25 cellular contexts compared by ENCODE assay signal in the genomic region with DNA sequence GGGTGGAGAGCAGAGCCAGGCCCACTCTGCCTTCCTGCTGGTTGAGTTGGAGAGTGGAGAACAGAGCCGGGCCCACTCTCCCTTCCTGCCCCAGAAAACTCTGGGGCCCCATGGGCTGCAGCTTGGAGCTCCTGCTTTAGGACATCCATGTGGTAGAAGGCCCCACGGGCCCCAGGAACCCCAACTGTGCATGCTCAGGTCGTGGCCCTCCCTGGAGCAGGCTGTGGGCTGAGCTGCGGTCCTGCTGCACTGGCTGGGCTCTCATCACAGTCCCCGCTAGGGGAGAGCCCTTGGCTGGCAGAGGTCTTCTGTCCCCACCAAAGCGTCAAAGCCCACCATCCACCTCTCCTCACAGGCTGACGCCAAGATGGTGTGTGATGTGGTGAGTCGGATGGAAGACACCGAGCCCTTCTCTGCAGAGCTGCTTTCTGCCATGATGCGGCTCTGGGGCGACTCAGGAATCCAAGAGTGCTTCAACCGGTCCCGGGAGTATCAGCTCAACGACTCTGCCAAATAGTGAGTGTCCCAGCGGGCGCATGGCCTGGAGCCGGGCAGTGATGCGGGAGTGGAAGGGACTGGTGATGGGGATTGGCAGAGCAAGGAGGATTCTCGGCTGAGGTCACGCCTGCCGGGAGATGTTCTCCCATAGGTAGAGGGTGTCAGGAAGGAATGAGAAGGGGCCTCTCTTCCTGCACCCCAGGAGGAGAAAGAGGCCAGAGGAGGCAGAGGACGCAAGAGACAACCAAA.
"Had no signal": no experiment of that assay in that cellular context is flagged by ENCODE, and none has a peak within 500 bp of the region (broad histone marks: within the 10 kb centered on the region; RNA-seq: fewer than 3 reads in every experiment).

No MANE protein-coding gene starts in this region.

- H3K4me3 ChIP-seq: breast epithelium, K562 had no signal

- H3K4me1 Mint-ChIP-seq: activated naive CD4-positive, alpha-beta T cell treated with anti-CD3 and anti-CD28 coated beads, Interleukin-2, amount 10 ng/mL, durations not matched to agents 7 days and 5 days; activated naive CD8-positive, alpha-beta T cell treated with anti-CD3 and anti-CD28 coated beads for 36 hours had no signal

- H3K9me3 Mint-ChIP-seq: activated CD8-positive, alpha-beta T cell treated with anti-CD3 and anti-CD28 coated beads for 36 hours; activated naive CD4-positive, alpha-beta T cell treated with anti-CD3 and anti-CD28 coated beads, Interleukin-2, amount 10 ng/mL, durations not matched to agents 7 days and 5 days; activated naive CD8-positive, alpha-beta T cell treated with anti-CD3 and anti-CD28 coated beads for 36 hours; activated T-cell treated with anti-CD3 and anti-CD28 coated beads, Interleukin-2, amount 50 U/mL, for 72 hours; activated T-helper 2 cell treated with anti-CD3 and anti-CD28 coated beads, Interferon-gamma antibody, Interleukin-2, Interleukin-4, amounts not matched to agents 10 μg/mL and 5 μg/mL and 100 μg/mL, durations not matched to agents 14 hours and 24 hours and 36 hours; central memory CD8-positive, alpha-beta T cell had no signal

- H3K9ac ChIP-seq: SK-N-SH had no signal

- H3K4me1 ChIP-seq: breast epithelium had no signal

- H3K27ac ChIP-seq: breast epithelium, WERI-Rb-1 had no signal

- H3K27me3 ChIP-seq: breast epithelium had no signal

- H3K4me3 Mint-ChIP-seq: activated CD8-positive, alpha-beta T cell treated with anti-CD3 and anti-CD28 coated beads for 36 hours; activated naive CD4-positive, alpha-beta T cell treated with anti-CD3 and anti-CD28 coated beads, Interleukin-2, amount 10 ng/mL, durations not matched to agents 7 days and 5 days; activated naive CD8-positive, alpha-beta T cell treated with anti-CD3 and anti-CD28 coated beads for 36 hours; activated T-cell treated with anti-CD3 and anti-CD28 coated beads, Interleukin-2, amount 50 U/mL, for 72 hours; central memory CD8-positive, alpha-beta T cell had no signal

- H3K36me3 ChIP-seq: breast epithelium had no signal

- H3K36me3 Mint-ChIP-seq: activated naive CD4-positive, alpha-beta T cell treated with anti-CD3 and anti-CD28 coated beads, Interleukin-2, amount 10 ng/mL, durations not matched to agents 7 days and 5 days; activated naive CD8-positive, alpha-beta T cell treated with anti-CD3 and anti-CD28 coated beads for 36 hours had no signal

- DNase-seq: activated CD4-positive, alpha-beta T cell treated with anti-CD3 and anti-CD28 coated beads for 4 hours; activated CD8-positive, alpha-beta memory T cell treated with anti-CD3 and anti-CD28 coated beads, Interleukin-2, amount 50 U/mL, for 4 hours; activated CD8-positive, alpha-beta T cell treated with anti-CD3 and anti-CD28 coated beads for 36 hours; activated gamma-delta T cell treated with Interleukin-2 at 50 U/mL for 16 hours; activated naive CD4-positive, alpha-beta T cell treated with anti-CD3 and anti-CD28 coated beads, Interleukin-2, amount 10 ng/mL, durations not matched to agents 7 days and 5 days; activated naive CD8-positive, alpha-beta T cell treated with anti-CD3 and anti-CD28 coated beads for 36 hours; activated T-cell treated with anti-CD3 and anti-CD28 coated beads, Interleukin-2, amount 50 U/mL, for 72 hours; anterior cingulate cortex; Karpas-422; NCI-H1048; NCI-H2029; NCI-H2107; NCI-H2171 treated with DMSO at 0.1 percent for 48 hours; NCI-H226; NCI-H526; NK-92 treated with Interleukin-12 subunit alpha and Interleukin-12 subunit beta, amount 100 ng/mL, for 24 hours; PC-3; SK-N-SH; T-helper 1 cell; WERI-Rb-1 had no signal

- H3K27ac Mint-ChIP-seq: activated CD8-positive, alpha-beta T cell treated with anti-CD3 and anti-CD28 coated beads for 36 hours; activated naive CD4-positive, alpha-beta T cell treated with anti-CD3 and anti-CD28 coated beads, Interleukin-2, amount 10 ng/mL, durations not matched to agents 7 days and 5 days; activated naive CD8-positive, alpha-beta T cell treated with anti-CD3 and anti-CD28 coated beads for 36 hours; activated T-cell treated with anti-CD3 and anti-CD28 coated beads, Interleukin-2, amount 50 U/mL, for 72 hours; activated T-helper 2 cell treated with anti-CD3 and anti-CD28 coated beads, Interferon-gamma antibody, Interleukin-2, Interleukin-4, amounts not matched to agents 10 μg/mL and 5 μg/mL and 100 μg/mL, durations not matched to agents 14 hours and 24 hours and 36 hours had no signal

- H3K27me3 Mint-ChIP-seq: activated CD8-positive, alpha-beta T cell treated with anti-CD3 and anti-CD28 coated beads for 36 hours; activated naive CD8-positive, alpha-beta T cell treated with anti-CD3 and anti-CD28 coated beads for 36 hours; central memory CD8-positive, alpha-beta T cell had no signal

- H3K4me2 ChIP-seq: SK-N-SH had no signal

- ATAC-seq: activated CD4-positive, CD25-positive, alpha-beta regulatory T cell treated with anti-CD3 and anti-CD28 coated beads, Interleukin-2, amount 50 U/mL, for 24 hours; activated CD8-positive, alpha-beta T cell treated with anti-CD3 and anti-CD28 coated beads for 36 hours; activated T-cell treated with anti-CD3 and anti-CD28 coated beads, Interleukin-2, amount 50 U/mL, for 72 hours; K562; PC-3 had no signal

- FAIRE-seq: K562 had no signal

- H3K9me3 ChIP-seq: breast epithelium, SK-N-SH had no signal
